In the genomic region with DNA sequence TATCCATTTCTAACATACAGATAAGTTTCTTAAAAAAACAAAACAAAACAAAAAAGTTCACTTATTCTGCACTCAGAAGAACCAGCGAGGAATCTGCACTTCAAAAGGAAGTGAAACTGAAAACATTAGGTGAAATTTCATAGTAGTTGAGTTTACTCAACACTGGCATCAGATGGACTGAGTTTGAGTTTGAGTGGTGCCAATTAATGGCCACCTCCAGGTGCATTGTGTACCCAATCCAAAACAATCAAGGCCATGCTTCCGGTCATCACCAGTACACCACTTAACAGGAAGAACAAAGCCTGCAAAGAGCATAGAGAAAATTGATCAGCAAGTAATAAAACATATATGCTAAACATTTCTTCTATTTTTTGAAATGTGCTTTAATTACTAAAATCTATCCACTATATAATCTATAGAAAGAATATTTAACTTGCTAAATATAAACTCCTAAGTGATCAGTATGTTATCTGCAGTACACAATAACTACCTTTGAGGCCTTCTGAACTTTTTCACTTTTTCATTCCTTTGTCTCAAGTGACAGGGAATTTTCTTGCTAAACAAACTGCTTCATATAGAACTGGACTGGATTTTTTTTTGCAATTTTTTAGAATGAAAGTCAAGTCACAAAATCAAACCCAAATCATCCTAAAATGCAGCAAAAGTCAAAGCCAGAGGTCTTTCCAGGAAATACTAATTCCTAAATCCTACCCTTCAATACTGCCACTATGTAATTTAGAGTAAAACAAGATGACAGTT, we compare ENCODE assay signal across 1 cellular context.
TF ChIP-seq lines count a peak whose summit lies in the region.

No MANE protein-coding gene starts in this region.

TF ChIP-seq in GM12878, 131 proteins besides CTCF, POLR2A, EP300 and RAD21 (continued from another document):
- TF ChIP-seq, protein P1, sequence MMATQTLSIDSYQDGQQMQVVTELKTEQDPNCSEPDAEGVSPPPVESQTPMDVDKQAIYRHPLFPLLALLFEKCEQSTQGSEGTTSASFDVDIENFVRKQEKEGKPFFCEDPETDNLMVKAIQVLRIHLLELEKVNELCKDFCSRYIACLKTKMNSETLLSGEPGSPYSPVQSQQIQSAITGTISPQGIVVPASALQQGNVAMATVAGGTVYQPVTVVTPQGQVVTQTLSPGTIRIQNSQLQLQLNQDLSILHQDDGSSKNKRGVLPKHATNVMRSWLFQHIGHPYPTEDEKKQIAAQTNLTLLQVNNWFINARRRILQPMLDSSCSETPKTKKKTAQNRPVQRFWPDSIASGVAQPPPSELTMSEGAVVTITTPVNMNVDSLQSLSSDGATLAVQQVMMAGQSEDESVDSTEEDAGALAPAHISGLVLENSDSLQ (IDR thresholded peaks at IDR 0.05): peak; percentile 17; the same call in 1 of the 2 replicates
- TF ChIP-seq, protein P2, sequence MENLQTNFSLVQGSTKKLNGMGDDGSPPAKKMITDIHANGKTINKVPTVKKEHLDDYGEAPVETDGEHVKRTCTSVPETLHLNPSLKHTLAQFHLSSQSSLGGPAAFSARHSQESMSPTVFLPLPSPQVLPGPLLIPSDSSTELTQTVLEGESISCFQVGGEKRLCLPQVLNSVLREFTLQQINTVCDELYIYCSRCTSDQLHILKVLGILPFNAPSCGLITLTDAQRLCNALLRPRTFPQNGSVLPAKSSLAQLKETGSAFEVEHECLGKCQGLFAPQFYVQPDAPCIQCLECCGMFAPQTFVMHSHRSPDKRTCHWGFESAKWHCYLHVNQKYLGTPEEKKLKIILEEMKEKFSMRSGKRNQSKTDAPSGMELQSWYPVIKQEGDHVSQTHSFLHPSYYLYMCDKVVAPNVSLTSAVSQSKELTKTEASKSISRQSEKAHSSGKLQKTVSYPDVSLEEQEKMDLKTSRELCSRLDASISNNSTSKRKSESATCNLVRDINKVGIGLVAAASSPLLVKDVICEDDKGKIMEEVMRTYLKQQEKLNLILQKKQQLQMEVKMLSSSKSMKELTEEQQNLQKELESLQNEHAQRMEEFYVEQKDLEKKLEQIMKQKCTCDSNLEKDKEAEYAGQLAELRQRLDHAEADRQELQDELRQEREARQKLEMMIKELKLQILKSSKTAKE (IDR thresholded peaks at IDR 0.05; ENCODE audit: low read depth, poor library complexity, severe bottlenecking): peak; percentile 41
- TF ChIP-seq NFIC (IDR thresholded peaks at IDR 0.05; ENCODE audit: low read depth, low read length) (peak; percentile 39; the same call in 1 of the 2 replicates), GATAD2B (conservative IDR thresholded peaks at IDR 0.05; ENCODE audit: low read depth) (no peak), SPI1 (IDR thresholded peaks at IDR 0.05; ENCODE audit: borderline replicate concordance, insufficient read depth, low read depth, low read length) (peak; percentile 89), CBX5 (IDR thresholded peaks at IDR 0.05; ENCODE audit: low read depth) (no peak)
